In the genomic region with DNA sequence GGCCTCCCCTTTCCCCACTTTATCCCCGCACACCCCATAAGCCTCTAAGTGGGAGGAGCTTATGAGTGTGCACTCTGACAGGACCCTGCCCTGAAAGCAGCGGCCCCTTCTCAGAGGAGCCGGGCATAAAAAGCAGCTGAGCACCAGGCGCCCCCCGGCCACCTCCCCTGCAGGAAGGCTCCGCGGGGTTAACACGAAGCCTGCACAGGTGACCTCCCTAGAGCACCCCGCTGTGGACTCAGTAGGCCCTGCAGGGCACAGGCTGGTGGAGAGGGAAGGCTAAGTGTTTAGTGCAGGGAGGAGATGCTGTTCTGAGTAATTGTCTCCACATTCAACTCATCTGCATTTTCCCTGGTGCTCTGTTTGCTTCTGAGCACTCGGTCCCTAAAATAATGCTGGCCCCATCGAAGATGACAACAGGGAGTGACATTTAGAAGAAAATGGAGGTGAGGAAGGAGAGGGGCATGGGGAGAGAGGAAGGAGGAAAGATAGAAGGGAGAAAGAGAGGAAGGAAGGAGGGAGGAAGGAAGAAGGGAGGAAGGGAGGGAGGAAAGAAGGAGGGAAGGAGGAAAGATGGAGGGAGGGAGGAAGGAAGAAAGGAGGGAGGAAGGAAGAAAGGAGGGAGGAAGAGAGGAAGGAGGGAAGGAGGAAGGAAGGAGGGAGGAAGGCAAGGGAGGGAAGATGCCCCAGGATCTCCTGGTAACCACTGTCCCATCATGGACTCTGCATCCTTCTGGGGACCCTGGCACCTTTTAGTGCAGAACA, we compare ENCODE assay signal across 1 cellular context.
TF ChIP-seq lines count a peak whose summit lies in the region.

No MANE protein-coding gene starts in this region.

TF ChIP-seq in H1, 55 proteins besides CTCF, POLR2A, EP300 and RAD21 (continued from another document):
- TF ChIP-seq SP2 (IDR thresholded peaks at IDR 0.05; ENCODE audit: low read length) = no peak
- TF ChIP-seq TEAD4 (IDR thresholded peaks at IDR 0.05; ENCODE audit: low read depth, low read length) = no peak
- no peak for TF ChIP-seq SAP30 (IDR thresholded peaks at IDR 0.05; ENCODE audit: insufficient read depth, insufficient replicate concordance, low read length)
- TF ChIP-seq SUZ12 (IDR thresholded peaks at IDR 0.05; ENCODE audit: low read length) = no peak
- no peak for TF ChIP-seq SIRT6 (IDR thresholded peaks at IDR 0.05; ENCODE audit: low read length)
- no peak for TF ChIP-seq RFX5 (IDR thresholded peaks at IDR 0.05; ENCODE audit: borderline replicate concordance, low read depth, low read length)
